In genomic region chr4:73691759-73692158, GRCh38 we compare ENCODE assay signal across 31 cellular contexts. TPM values are rescaled to one million over a fixed set of nuclear protein-coding genes. Genes with fewer than 3 reads are reported as not detected.
"Had no signal": no experiment of that assay in that cellular context is flagged by ENCODE, and none has a peak within 500 bp of the region (broad histone marks: within the 10 kb centered on the region; RNA-seq: fewer than 3 reads in every experiment).

No MANE protein-coding gene starts in this region.

- H3K4me1 Mint-ChIP-seq: brain had no signal

- H3K4me1 ChIP-seq: adrenal gland had no signal

- H3K9me3 Mint-ChIP-seq: activated T-helper 1 cell treated with anti-CD3 and anti-CD28 coated beads, Interleukin-12 subunit alpha, Interleukin-12 subunit beta, Interleukin-2, Interleukin-4 antibody, amounts not matched to agents 30 ng/mL and 10 ng/mL and 1 ng/mL, durations not matched to agents 14 hours and 24 hours and 36 hours; T-helper 1 cell treated with Interleukin-12 subunit alpha and Interleukin-12 subunit beta and Interleukin-4 antibody, amounts not matched to agents 30 μg/mL and 1 μg/mL, for 36 hours; T-helper 2 cell treated with Interferon-gamma antibody and Interleukin-4, amounts not matched to agents 5 μg/mL and 100 μg/mL, for 36 hours had no signal

- H3K27me3 ChIP-seq: adrenal gland had no signal

- ATAC-seq: activated naive CD4-positive, alpha-beta T cell treated with anti-CD3 and anti-CD28 coated beads, Interleukin-2, amount 50 U/mL, for 72 hours; activated T-cell treated with anti-CD3 and anti-CD28 coated beads, Interleukin-2, amount 50 U/mL, for 4 hours; WTC11 had no signal

- H3K27me3 Mint-ChIP-seq: activated CD4-positive, alpha-beta memory T cell treated with anti-CD3 and anti-CD28 coated beads for 36 hours; brain had no signal

- H3K27ac ChIP-seq: adrenal gland, RWPE1 had no signal

- H3K27ac Mint-ChIP-seq: activated CD4-positive, alpha-beta memory T cell treated with anti-CD3 and anti-CD28 coated beads for 36 hours; activated naive CD4-positive, alpha-beta T cell treated with anti-CD3 and anti-CD28 coated beads for 36 hours; activated naive CD4-positive, alpha-beta T cell treated with anti-CD3 and anti-CD28 coated beads, Interleukin-2, amount 50 U/mL, for 72 hours; activated T-helper 1 cell treated with anti-CD3 and anti-CD28 coated beads, Interleukin-12 subunit alpha, Interleukin-12 subunit beta, Interleukin-2, Interleukin-4 antibody, amounts not matched to agents 30 ng/mL and 10 ng/mL and 1 ng/mL, durations not matched to agents 14 hours and 24 hours and 36 hours; brain; T-helper 1 cell treated with Interleukin-12 subunit alpha and Interleukin-12 subunit beta and Interleukin-4 antibody, amounts not matched to agents 30 μg/mL and 1 μg/mL, for 36 hours; T-helper 2 cell treated with Interferon-gamma antibody and Interleukin-4, amounts not matched to agents 5 μg/mL and 100 μg/mL, for 36 hours; WTC11 had no signal

- H3K4me3 Mint-ChIP-seq: activated CD4-positive, alpha-beta memory T cell treated with anti-CD3 and anti-CD28 coated beads for 36 hours; activated naive CD4-positive, alpha-beta T cell treated with anti-CD3 and anti-CD28 coated beads for 36 hours; activated T-cell treated with anti-CD3 and anti-CD28 coated beads, Interleukin-2, amount 50 U/mL, for 4 hours; activated T-helper 1 cell treated with anti-CD3 and anti-CD28 coated beads, Interleukin-12 subunit alpha, Interleukin-12 subunit beta, Interleukin-2, Interleukin-4 antibody, amounts not matched to agents 30 ng/mL and 10 ng/mL and 1 ng/mL, durations not matched to agents 14 hours and 24 hours and 36 hours; brain; T-helper 1 cell treated with Interleukin-12 subunit alpha and Interleukin-12 subunit beta and Interleukin-4 antibody, amounts not matched to agents 30 μg/mL and 1 μg/mL, for 36 hours; T-helper 2 cell treated with Interferon-gamma antibody and Interleukin-4, amounts not matched to agents 5 μg/mL and 100 μg/mL, for 36 hours; WTC11 had no signal

- H3K9me3 ChIP-seq: adrenal gland had no signal

- DNase-seq: activated CD4-positive, alpha-beta memory T cell treated with anti-CD3 and anti-CD28 coated beads for 36 hours; activated CD4-positive, alpha-beta T cell treated with anti-CD3 and anti-CD28 coated beads for 4 hours; activated CD4-positive, alpha-beta T cell treated with anti-CD3 and anti-CD28 coated beads, Interleukin-2, amount 50 U/mL, for 1 hour; activated CD4-positive, CD25-positive, alpha-beta regulatory T cell treated with anti-CD3 and anti-CD28 coated beads, Interleukin-2, amount 50 U/mL, for 72 hours; activated CD8-positive, alpha-beta memory T cell treated with anti-CD3 and anti-CD28 coated beads, Interleukin-2, amount 50 U/mL, for 4 hours; activated gamma-delta T cell treated with Interleukin-2 at 50 U/mL for 16 hours; activated naive CD4-positive, alpha-beta T cell treated with anti-CD3 and anti-CD28 coated beads for 36 hours; activated T-cell treated with anti-CD3 and anti-CD28 coated beads for 4 hours; activated T-cell treated with anti-CD3 and anti-CD28 coated beads, Interleukin-2, amount 50 U/mL, for 4 hours; adrenal gland; anterior cingulate cortex; caudate nucleus; cerebellar nuclear complex; Kasumi-1; KG1; MM.1S; MV-4-11; NCI-H1092; NCI-H1436 treated with DMSO at 0.1 percent for 48 hours; NCI-H1694 treated with DMSO at 0.1 percent for 48 hours; NCI-H2029; NCI-H345; NCI-H524 treated with DMSO at 0.1 percent for 48 hours; Right ventricle myocardium superior had no signal

- H3K36me3 ChIP-seq: adrenal gland had no signal

- H3K4me3 ChIP-seq: adrenal gland had no signal

- H3K36me3 Mint-ChIP-seq: activated CD4-positive, alpha-beta memory T cell treated with anti-CD3 and anti-CD28 coated beads for 36 hours; activated naive CD4-positive, alpha-beta T cell treated with anti-CD3 and anti-CD28 coated beads, Interleukin-2, amount 50 U/mL, for 72 hours; brain; WTC11 had no signal

RNA-seq across cellular contexts. Expression of gene CXCL8, which starts 48.6 kb away (rescaled TPM):
- total RNA-seq: activated naive CD4-positive, alpha-beta T cell treated with anti-CD3 and anti-CD28 coated beads for 36 hours; Right ventricle myocardium superior; WTC11 had no signal
